ENCODE assay signal across 10 cellular contexts in genomic region chr7:7251742-7252141, GRCh38.
DNase-seq lines count a peak whose midpoint lies in the region; ATAC-seq and TF ChIP-seq lines count a peak whose summit lies in the region.
"Had no signal": no experiment of that assay in that cellular context is flagged by ENCODE, and none has a peak within 500 bp of the region (broad histone marks: within the 10 kb centered on the region; RNA-seq: fewer than 3 reads in every experiment).

No MANE protein-coding gene starts in this region.

- H3K79me1 ChIP-seq in mesendoderm (ENCODE audit: low read length), result peaks cover 2% of the 10 kb centered on the region

- no peak overlapping the region for H4K5ac ChIP-seq in mesendoderm (ENCODE audit: low read length)

- no peak overlapping the region for H3K23ac ChIP-seq in mesendoderm (ENCODE audit: low read length)

- no peak overlapping the region for H3K56ac ChIP-seq in mesendoderm (ENCODE audit: low read length)

- H3K79me2 ChIP-seq in mesendoderm (ENCODE audit: control insufficient read depth, insufficient read depth, low read length), result no peaks in the 10 kb centered on the region

- TF ChIP-seq CTCF in heart left ventricle (IDR thresholded peaks at IDR 0.05) (no peak), right atrium auricular region (IDR thresholded peaks at IDR 0.05) (no peak), upper lobe of right lung (IDR thresholded peaks at IDR 0.05) (no peak)

- H3K36me3 ChIP-seq in heart left ventricle (no peaks in the 10 kb centered on the region), right atrium auricular region (no peaks in the 10 kb centered on the region), upper lobe of right lung (no peaks in the 10 kb centered on the region), mesendoderm (ENCODE audit: control insufficient read depth, insufficient read depth, low read length) (no peaks in the 10 kb centered on the region)

- intact Hi-C loops in heart left ventricle (cut with DNase I) (loop anchor here in 3 of 10 donors (2.0 to 10.0 kb wide), 2 partner anchors 17 to 67 kb away; partner anchors contain the start of gene C1GALT1 (in 2 of the 3)), upper lobe of right lung (cut with DNase I) (no loop called here), head of caudate nucleus (cut with DNase I) (no loop called here)

- no peak overlapping the region for H3K4me2 ChIP-seq in mesendoderm (ENCODE audit: low read length)

- H3K9me3 ChIP-seq in heart left ventricle (no peaks in the 10 kb centered on the region), right atrium auricular region (no peaks in the 10 kb centered on the region), upper lobe of right lung (no peaks in the 10 kb centered on the region)

- peak in 3 of 4 donors; percentile 26 to 54 (median 33) for ATAC-seq in heart left ventricle
- peak; percentile 100 for ATAC-seq in HG02885 (IDR thresholded peaks at IDR 0.05; ENCODE audit: poor library complexity, unreplicated experiment)
- peak; percentile 80 for ATAC-seq in upper lobe of right lung
- ATAC-seq: Panc1 had no signal

- H3K4me1 ChIP-seq in heart left ventricle, result peaks cover 0 to 35% (median 0%) of the 10 kb centered on the region in 12 donors
- no peaks in the 10 kb centered on the region for H3K4me1 ChIP-seq in right atrium auricular region
- peaks cover 3% of the 10 kb centered on the region for H3K4me1 ChIP-seq in upper lobe of right lung
- H3K4me1 ChIP-seq in mesendoderm (ENCODE audit: control insufficient read depth, low read depth, low read length), result no peaks in the 10 kb centered on the region

- no peak overlapping the region for H2BK15ac ChIP-seq in mesendoderm (replicated peaks; ENCODE audit: low read depth)

- no peak overlapping the region for H3K4ac ChIP-seq in mesendoderm (ENCODE audit: low read depth, low read length)

- no peak overlapping the region for H3K18ac ChIP-seq in mesendoderm (ENCODE audit: low read length)

- no peak overlapping the region for H4K8ac ChIP-seq in mesendoderm (ENCODE audit: low read depth, low read length)

- H3K27ac ChIP-seq in heart left ventricle (peak overlapping the region in 1 of 12 donors; percentile 63), right atrium auricular region (no peak overlapping the region), upper lobe of right lung (no peak overlapping the region), mesendoderm (ENCODE audit: low read depth, low read length) (no peak overlapping the region)
- H3K27ac ChIP-seq: GM23248 had no signal

- 80 to 94% (median 82%) methylated on average over 2 of the region's 2 CpGs for WGBS in heart left ventricle, 4 donors
- no CpG with 5 or more reads among the region's 2 CpGs for WGBS in mesendoderm (ENCODE audit: extremely low coverage, insufficient coverage, low lambda C conversion rate)

- H3K9ac ChIP-seq in mesendoderm (ENCODE audit: low read length), result no peak overlapping the region
- H3K9ac ChIP-seq: GM23248 had no signal

- H2AK5ac ChIP-seq in mesendoderm (ENCODE audit: low read length), result no peak overlapping the region

- H2BK5ac ChIP-seq in mesendoderm (ENCODE audit: low read length), result no peak overlapping the region

- TF ChIP-seq POLR2A in heart left ventricle (IDR thresholded peaks at IDR 0.05), result no peak

- no peak for DNase-seq in heart left ventricle
- no peak for DNase-seq in right atrium auricular region (ENCODE audit: low spot score)
- DNase-seq in MV-4-11 (lab: John Stamatoyannopoulos, UW), result peak; percentile 96
- no peak for DNase-seq in upper lobe of right lung
- no peak for DNase-seq in mesendoderm
- DNase-seq in activated CD4-positive, CD25-positive, alpha-beta regulatory T cell treated with anti-CD3 and anti-CD28 coated beads, Interleukin-2, amount 50 U/mL, for 72 hours, result no peak
- DNase-seq in head of caudate nucleus, result no peak
- DNase-seq: GM23248 had no signal

- no peak overlapping the region for H3K4me3 ChIP-seq in heart left ventricle
- H3K4me3 ChIP-seq in right atrium auricular region, result no peak overlapping the region
- no peak overlapping the region for H3K4me3 ChIP-seq in upper lobe of right lung
- no peak overlapping the region for H3K4me3 ChIP-seq in mesendoderm (ENCODE audit: low read length)
- H3K4me3 ChIP-seq: GM23248 had no signal

- no peak overlapping the region for H2BK120ac ChIP-seq in mesendoderm (ENCODE audit: low read depth, low read length)

- H3K27me3 ChIP-seq in heart left ventricle (no peaks in the 10 kb centered on the region), right atrium auricular region (no peaks in the 10 kb centered on the region), upper lobe of right lung (no peaks in the 10 kb centered on the region), mesendoderm (ENCODE audit: insufficient read depth, low read length, poor library complexity) (no peaks in the 10 kb centered on the region)

Comparison
In these comparisons a context has a peak if more than half of its experiments do, and no peak if none do; other contexts are left out.
1. ATAC-seq: peak in every context shown above with its lines; median percentile 100 in HG02885; 80 in upper lobe of right lung; 33 in heart left ventricle.